24 cellular contexts compared by ENCODE assay signal in the genomic region with DNA sequence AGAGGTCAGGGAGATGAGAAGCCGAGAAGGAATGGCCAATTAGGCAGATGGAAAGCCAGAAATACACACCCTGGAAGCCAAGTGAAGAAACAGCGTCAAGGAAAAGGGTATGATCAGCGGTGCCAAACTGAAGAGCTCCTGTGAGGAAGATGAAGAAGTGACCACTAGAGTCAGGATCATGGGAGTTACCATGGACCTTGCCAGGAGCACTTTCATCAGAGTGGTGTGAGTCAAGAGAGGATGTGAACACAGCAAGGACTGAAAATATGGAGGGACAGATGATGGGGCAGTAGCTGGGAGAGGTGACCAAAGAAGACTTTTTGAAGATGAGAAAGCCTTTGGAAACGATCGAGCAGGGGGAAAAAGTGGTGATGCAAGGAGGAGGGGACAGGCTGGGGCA. TPM values are rescaled to one million over a fixed set of nuclear protein-coding genes. Genes with fewer than 3 reads are reported as not detected.
"Had no signal": no experiment of that assay in that cellular context is flagged by ENCODE, and none has a peak within 500 bp of the region (broad histone marks: within the 10 kb centered on the region; RNA-seq: fewer than 3 reads in every experiment).

No MANE protein-coding gene starts in this region.

- H3K4me3 ChIP-seq: esophagus muscularis mucosa, left ventricle myocardium inferior, lung, mucosa of descending colon, skin epidermis, testis had no signal

- H3K27ac Mint-ChIP-seq: activated B cell treated with CpG ODN at 0.5 μM for 24 hours, type B pancreatic cell had no signal

- DNase-seq: activated B cell treated with CpG ODN at 0.5 μM for 24 hours; activated CD4-positive, alpha-beta T cell treated with anti-CD3 and anti-CD28 coated beads, Interleukin-2, amount 50 U/mL, for 1 hour; activated CD8-positive, alpha-beta T cell treated with anti-CD3 and anti-CD28 coated beads, Interleukin-2, amount 10 ng/mL, durations not matched to agents 7 days and 5 days; activated gamma-delta T cell treated with Interleukin-2 at 50 U/mL for 16 hours; activated naive CD4-positive, alpha-beta T cell treated with anti-CD3 and anti-CD28 coated beads, Interleukin-2, amount 50 U/mL, for 16 hours; activated T-cell treated with anti-CD3 and anti-CD28 coated beads, Interleukin-2, amount 50 U/mL, for 24 hours; amniotic stem cell; brain microvascular endothelial cell; cortex of kidney; glutamatergic neuron; left ventricle myocardium inferior; mucosa of descending colon; stimulated activated CD4-positive, alpha-beta T cell treated with anti-CD3 and anti-CD28 coated beads, Interleukin-12 subunit alpha, Interleukin-12 subunit beta, amount 100 ng/mL, for 4 hours; stimulated activated CD4-positive, alpha-beta T cell treated with anti-CD3 and anti-CD28 coated beads, Interleukin-4, amount 100 ng/mL, for 1 hour; stimulated activated naive CD8-positive, alpha-beta T cell treated with anti-CD3 and anti-CD28 coated beads, Interleukin-15, Interleukin-2, amounts not matched to agents 100 U/mL and 50 U/mL, for 24 hours; T-cell; testis had no signal

- H3K4me3 Mint-ChIP-seq: activated B cell treated with CpG ODN at 0.5 μM for 24 hours; activated CD8-positive, alpha-beta T cell treated with anti-CD3 and anti-CD28 coated beads, Interleukin-2, amount 10 ng/mL, durations not matched to agents 7 days and 5 days; activated T-cell treated with anti-CD3 and anti-CD28 coated beads, Interleukin-2, amount 50 U/mL, for 24 hours; natural killer cell treated with Interleukin-12 subunit alpha and Interleukin-12 subunit beta and Interleukin-15 and Interleukin-18, amount 100 ng/mL, for 72 hours; type B pancreatic cell had no signal

- H3K36me3 Mint-ChIP-seq: type B pancreatic cell had no signal

- H3K36me3 ChIP-seq: brain microvascular endothelial cell had no signal

- ATAC-seq: activated CD8-positive, alpha-beta T cell treated with anti-CD3 and anti-CD28 coated beads, Interleukin-2, amount 10 ng/mL, durations not matched to agents 7 days and 5 days; activated T-helper 17 cell treated with anti-CD3 and anti-CD28 coated beads, Interleukin-2, amount 50 U/mL, for 72 hours; mucosa of descending colon; natural killer cell treated with Interleukin-12 subunit alpha and Interleukin-12 subunit beta and Interleukin-15 and Interleukin-18, amount 100 ng/mL, for 72 hours; sciatic nerve; stimulated activated naive CD8-positive, alpha-beta T cell treated with anti-CD3 and anti-CD28 coated beads, Interleukin-15, Interleukin-2, amounts not matched to agents 100 U/mL and 50 U/mL, for 24 hours; T-cell had no signal

- H3K27me3 ChIP-seq: brain microvascular endothelial cell, esophagus muscularis mucosa, testis had no signal

- H3K9me3 Mint-ChIP-seq: activated B cell treated with CpG ODN at 0.5 μM for 24 hours; activated T-cell treated with anti-CD3 and anti-CD28 coated beads, Interleukin-2, amount 50 U/mL, for 24 hours; activated T-helper 17 cell treated with anti-CD3 and anti-CD28 coated beads, Interleukin-2, amount 50 U/mL, for 72 hours; natural killer cell treated with Interleukin-12 subunit alpha and Interleukin-12 subunit beta and Interleukin-15 and Interleukin-18, amount 100 ng/mL, for 72 hours; T-cell; type B pancreatic cell had no signal

- H3K9me3 ChIP-seq: esophagus muscularis mucosa, left ventricle myocardium inferior, mucosa of descending colon, testis had no signal

- H3K27ac ChIP-seq: brain microvascular endothelial cell, left ventricle myocardium inferior, testis had no signal

- H3K27me3 Mint-ChIP-seq: activated B cell treated with CpG ODN at 0.5 μM for 24 hours; activated T-cell treated with anti-CD3 and anti-CD28 coated beads, Interleukin-2, amount 50 U/mL, for 24 hours; activated T-helper 17 cell treated with anti-CD3 and anti-CD28 coated beads, Interleukin-2, amount 50 U/mL, for 72 hours; natural killer cell treated with Interleukin-12 subunit alpha and Interleukin-12 subunit beta and Interleukin-15 and Interleukin-18, amount 100 ng/mL, for 72 hours; T-cell; type B pancreatic cell had no signal

RNA-seq across cellular contexts. Expression of gene CD34, which starts 50.4 kb away (rescaled TPM):
- total RNA-seq: activated B cell treated with CpG ODN at 0.5 μM for 24 hours; activated CD8-positive, alpha-beta T cell treated with anti-CD3 and anti-CD28 coated beads, Interleukin-2, amount 10 ng/mL, durations not matched to agents 7 days and 5 days; natural killer cell treated with Interleukin-12 subunit alpha and Interleukin-12 subunit beta and Interleukin-15 and Interleukin-18, amount 100 ng/mL, for 72 hours had no signal
